Comparison of ENCODE assay signal across 2 cellular contexts in genomic region chr18:12088731-12089375, GRCh38.
TF ChIP-seq lines count a peak whose summit lies in the region.

No MANE protein-coding gene starts in this region.

TF ChIP-seq in liver, 16 proteins besides CTCF, POLR2A, EP300 and RAD21:
- TF ChIP-seq FOXA1 (IDR thresholded peaks at IDR 0.05) (no peak), YY1 (IDR thresholded peaks at IDR 0.05) (no peak), RXRA (IDR thresholded peaks at IDR 0.05) (peak; percentile 35 to 50), MAX (IDR thresholded peaks at IDR 0.05) (no peak), JUND (IDR thresholded peaks at IDR 0.05) (no peak), EGR1 (IDR thresholded peaks at IDR 0.05; ENCODE audit: low read depth in 2 of 2) (no peak), HNF4A (conservative IDR thresholded peaks at IDR 0.05) (peak in 1 of 2 donors; percentile 24), GABPA (IDR thresholded peaks at IDR 0.05 in 1 of 2, conservative IDR thresholded peaks at IDR 0.05 in 1 of 2) (no peak), TAF1 (conservative IDR thresholded peaks at IDR 0.05) (no peak), ATF3 (IDR thresholded peaks at IDR 0.05) (no peak), HNF4G (IDR thresholded peaks at IDR 0.05) (no peak), FOXA2 (IDR thresholded peaks at IDR 0.05) (no peak)
- TF ChIP-seq, protein P1, sequence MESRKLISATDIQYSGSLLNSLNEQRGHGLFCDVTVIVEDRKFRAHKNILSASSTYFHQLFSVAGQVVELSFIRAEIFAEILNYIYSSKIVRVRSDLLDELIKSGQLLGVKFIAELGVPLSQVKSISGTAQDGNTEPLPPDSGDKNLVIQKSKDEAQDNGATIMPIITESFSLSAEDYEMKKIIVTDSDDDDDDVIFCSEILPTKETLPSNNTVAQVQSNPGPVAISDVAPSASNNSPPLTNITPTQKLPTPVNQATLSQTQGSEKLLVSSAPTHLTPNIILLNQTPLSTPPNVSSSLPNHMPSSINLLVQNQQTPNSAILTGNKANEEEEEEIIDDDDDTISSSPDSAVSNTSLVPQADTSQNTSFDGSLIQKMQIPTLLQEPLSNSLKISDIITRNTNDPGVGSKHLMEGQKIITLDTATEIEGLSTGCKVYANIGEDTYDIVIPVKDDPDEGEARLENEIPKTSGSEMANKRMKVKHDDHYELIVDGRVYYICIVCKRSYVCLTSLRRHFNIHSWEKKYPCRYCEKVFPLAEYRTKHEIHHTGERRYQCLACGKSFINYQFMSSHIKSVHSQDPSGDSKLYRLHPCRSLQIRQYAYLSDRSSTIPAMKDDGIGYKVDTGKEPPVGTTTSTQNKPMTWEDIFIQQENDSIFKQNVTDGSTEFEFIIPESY (IDR thresholded peaks at IDR 0.05) = no peak
- TF ChIP-seq, protein P2, sequence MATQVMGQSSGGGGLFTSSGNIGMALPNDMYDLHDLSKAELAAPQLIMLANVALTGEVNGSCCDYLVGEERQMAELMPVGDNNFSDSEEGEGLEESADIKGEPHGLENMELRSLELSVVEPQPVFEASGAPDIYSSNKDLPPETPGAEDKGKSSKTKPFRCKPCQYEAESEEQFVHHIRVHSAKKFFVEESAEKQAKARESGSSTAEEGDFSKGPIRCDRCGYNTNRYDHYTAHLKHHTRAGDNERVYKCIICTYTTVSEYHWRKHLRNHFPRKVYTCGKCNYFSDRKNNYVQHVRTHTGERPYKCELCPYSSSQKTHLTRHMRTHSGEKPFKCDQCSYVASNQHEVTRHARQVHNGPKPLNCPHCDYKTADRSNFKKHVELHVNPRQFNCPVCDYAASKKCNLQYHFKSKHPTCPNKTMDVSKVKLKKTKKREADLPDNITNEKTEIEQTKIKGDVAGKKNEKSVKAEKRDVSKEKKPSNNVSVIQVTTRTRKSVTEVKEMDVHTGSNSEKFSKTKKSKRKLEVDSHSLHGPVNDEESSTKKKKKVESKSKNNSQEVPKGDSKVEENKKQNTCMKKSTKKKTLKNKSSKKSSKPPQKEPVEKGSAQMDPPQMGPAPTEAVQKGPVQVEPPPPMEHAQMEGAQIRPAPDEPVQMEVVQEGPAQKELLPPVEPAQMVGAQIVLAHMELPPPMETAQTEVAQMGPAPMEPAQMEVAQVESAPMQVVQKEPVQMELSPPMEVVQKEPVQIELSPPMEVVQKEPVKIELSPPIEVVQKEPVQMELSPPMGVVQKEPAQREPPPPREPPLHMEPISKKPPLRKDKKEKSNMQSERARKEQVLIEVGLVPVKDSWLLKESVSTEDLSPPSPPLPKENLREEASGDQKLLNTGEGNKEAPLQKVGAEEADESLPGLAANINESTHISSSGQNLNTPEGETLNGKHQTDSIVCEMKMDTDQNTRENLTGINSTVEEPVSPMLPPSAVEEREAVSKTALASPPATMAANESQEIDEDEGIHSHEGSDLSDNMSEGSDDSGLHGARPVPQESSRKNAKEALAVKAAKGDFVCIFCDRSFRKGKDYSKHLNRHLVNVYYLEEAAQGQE (IDR thresholded peaks at IDR 0.05) = no peak

TF ChIP-seq in HepG2, 621 proteins besides CTCF, POLR2A, EP300 and RAD21:
- TF ChIP-seq ZNF639 (CRISPR knock-in tag; conservative IDR thresholded peaks at IDR 0.05) (no peak), ZBTB8A (CRISPR knock-in tag; IDR thresholded peaks at IDR 0.05; ENCODE audit: borderline replicate concordance, low read depth) (no peak)
- TF ChIP-seq, protein P3, sequence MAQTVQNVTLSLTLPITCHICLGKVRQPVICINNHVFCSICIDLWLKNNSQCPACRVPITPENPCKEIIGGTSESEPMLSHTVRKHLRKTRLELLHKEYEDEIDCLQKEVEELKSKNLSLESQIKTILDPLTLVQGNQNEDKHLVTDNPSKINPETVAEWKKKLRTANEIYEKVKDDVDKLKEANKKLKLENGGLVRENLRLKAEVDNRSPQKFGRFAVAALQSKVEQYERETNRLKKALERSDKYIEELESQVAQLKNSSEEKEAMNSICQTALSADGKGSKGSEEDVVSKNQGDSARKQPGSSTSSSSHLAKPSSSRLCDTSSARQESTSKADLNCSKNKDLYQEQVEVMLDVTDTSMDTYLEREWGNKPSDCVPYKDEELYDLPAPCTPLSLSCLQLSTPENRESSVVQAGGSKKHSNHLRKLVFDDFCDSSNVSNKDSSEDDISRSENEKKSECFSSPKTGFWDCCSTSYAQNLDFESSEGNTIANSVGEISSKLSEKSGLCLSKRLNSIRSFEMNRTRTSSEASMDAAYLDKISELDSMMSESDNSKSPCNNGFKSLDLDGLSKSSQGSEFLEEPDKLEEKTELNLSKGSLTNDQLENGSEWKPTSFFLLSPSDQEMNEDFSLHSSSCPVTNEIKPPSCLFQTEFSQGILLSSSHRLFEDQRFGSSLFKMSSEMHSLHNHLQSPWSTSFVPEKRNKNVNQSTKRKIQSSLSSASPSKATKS (CRISPR knock-in tag; IDR thresholded peaks at IDR 0.05) = no peak
